29 cellular contexts compared by ENCODE assay signal in genomic region chr13:94217370-94217769, GRCh38.
DNase-seq lines count a peak whose midpoint lies in the region; ATAC-seq and TF ChIP-seq lines count a peak whose summit lies in the region.
"Had no signal": no experiment of that assay in that cellular context is flagged by ENCODE, and none has a peak within 500 bp of the region (broad histone marks: within the 10 kb centered on the region; RNA-seq: fewer than 3 reads in every experiment).

No MANE protein-coding gene starts in this region.

- H3K36me3 Mint-ChIP-seq in HFFc6 (ENCODE audit: low read depth): no peaks in the 10 kb centered on the region
- H3K36me3 Mint-ChIP-seq: activated naive CD4-positive, alpha-beta T cell treated with anti-CD3 and anti-CD28 coated beads, Interleukin-2, amount 50 U/mL, for 72 hours; WTC11 had no signal

- H3K27ac ChIP-seq in brain microvascular endothelial cell (no peak overlapping the region), neural cell (ENCODE audit: low read length) (no peak overlapping the region), heart right ventricle (no peak overlapping the region)
- H3K27ac ChIP-seq: ascending aorta, BLaER1, skin epidermis had no signal

- H3K9ac ChIP-seq in neural cell (ENCODE audit: low read length): no peak overlapping the region
- H3K9ac ChIP-seq: BLaER1 had no signal

- no peaks in the 10 kb centered on the region for H3K9me3 Mint-ChIP-seq in HFFc6
- H3K9me3 Mint-ChIP-seq: activated naive CD4-positive, alpha-beta T cell treated with anti-CD3 and anti-CD28 coated beads, Interleukin-2, amount 50 U/mL, for 72 hours had no signal

- no peaks in the 10 kb centered on the region for H3K4me1 ChIP-seq in heart right ventricle
- H3K4me1 ChIP-seq: ascending aorta, BLaER1 had no signal

- H3K4me3 ChIP-seq in brain microvascular endothelial cell (ENCODE audit: low read depth, low read length) (no peak overlapping the region), neural cell (ENCODE audit: low read length) (no peak overlapping the region), heart right ventricle (no peak overlapping the region)
- H3K4me3 ChIP-seq: ascending aorta, BLaER1, GM12878, lung, skin epidermis had no signal

- no peaks in the 10 kb centered on the region for H4K20me1 ChIP-seq in neural cell (ENCODE audit: insufficient read depth)
- H4K20me1 ChIP-seq: BLaER1 had no signal

- no peaks in the 10 kb centered on the region for H3K9me3 ChIP-seq in neural cell (ENCODE audit: low read length)
- no peaks in the 10 kb centered on the region for H3K9me3 ChIP-seq in heart right ventricle
- H3K9me3 ChIP-seq: ascending aorta, BLaER1 had no signal

- no peaks in the 10 kb centered on the region for H3K9me2 ChIP-seq in neural cell (ENCODE audit: insufficient read depth, low read length)

- H3K79me2 ChIP-seq in neural cell (replicated peaks; ENCODE audit: insufficient read depth, low read length): no peaks in the 10 kb centered on the region

- no peaks in the 10 kb centered on the region for H3F3A ChIP-seq in neural cell (ENCODE audit: insufficient read depth, low read length, poor library complexity, severe bottlenecking)

- intact Hi-C loops in heart right ventricle (cut with DNase I): no loop called here

- no peaks in the 10 kb centered on the region for H3K27me3 ChIP-seq in brain microvascular endothelial cell (replicated peaks)
- H3K27me3 ChIP-seq in neural cell (ENCODE audit: insufficient read depth, low read depth, low read length): no peaks in the 10 kb centered on the region
- no peaks in the 10 kb centered on the region for H3K27me3 ChIP-seq in heart right ventricle
- H3K27me3 ChIP-seq: ascending aorta, BLaER1 had no signal

- no peak overlapping the region for H2AFZ ChIP-seq in neural cell (ENCODE audit: low read depth, low read length)

- H3K4me2 ChIP-seq in neural cell (ENCODE audit: low read length): no peak overlapping the region
- H3K4me2 ChIP-seq: BLaER1 had no signal

- no peak for ATAC-seq in HG03135 (IDR thresholded peaks at IDR 0.05; ENCODE audit: unreplicated experiment)
- no peak for ATAC-seq in heart right ventricle
- ATAC-seq: activated naive CD4-positive, alpha-beta T cell treated with anti-CD3 and anti-CD28 coated beads, Interleukin-2, amount 50 U/mL, for 72 hours; GM12878; HepG2; WTC11 had no signal

- no peak overlapping the region; the same call in 1 of the 2 replicates for H3K27ac Mint-ChIP-seq in HFFc6
- H3K27ac Mint-ChIP-seq: activated naive CD4-positive, alpha-beta T cell treated with anti-CD3 and anti-CD28 coated beads, Interleukin-2, amount 50 U/mL, for 72 hours; activated T-helper 1 cell treated with anti-CD3 and anti-CD28 coated beads, Interleukin-12 subunit alpha, Interleukin-12 subunit beta, Interleukin-2, Interleukin-4 antibody, amounts not matched to agents 30 ng/mL and 10 ng/mL and 1 ng/mL, durations not matched to agents 14 hours and 24 hours and 36 hours; WTC11 had no signal

- no peaks in the 10 kb centered on the region for H3K27me3 Mint-ChIP-seq in HFFc6 (ENCODE audit: insufficient read depth)

- TF ChIP-seq EP300 in neural cell (conservative IDR thresholded peaks at IDR 0.05; ENCODE audit: poor library complexity, severe bottlenecking): peak; percentile 28

- TF ChIP-seq RAD21 in neural cell (conservative IDR thresholded peaks at IDR 0.05): no peak

- H3K36me3 ChIP-seq in brain microvascular endothelial cell (replicated peaks): no peaks in the 10 kb centered on the region
- no peaks in the 10 kb centered on the region for H3K36me3 ChIP-seq in neural cell (ENCODE audit: insufficient read depth, low read length)
- H3K36me3 ChIP-seq in heart right ventricle: no peaks in the 10 kb centered on the region
- H3K36me3 ChIP-seq: ascending aorta, BLaER1 had no signal

- DNase-seq in AG20443 (ENCODE audit: low spot score): peak; percentile 12
- DNase-seq in HFFc6: peak; percentile 32
- DNase-seq in brain microvascular endothelial cell: peak; percentile 45
- no peak for DNase-seq in heart right ventricle
- no peak for DNase-seq in NCI-H748 treated with DMSO at 0.1 percent for 48 hours (lab: John Stamatoyannopoulos, UW)
- no peak for DNase-seq in mesenteric fat pad (ENCODE audit: low spot score)
- DNase-seq: activated CD4-positive, alpha-beta T cell treated with anti-CD3 and anti-CD28 coated beads, Interleukin-2, amount 50 U/mL, for 1 hour; COR-L47; DMS79; effector CD4-positive, alpha-beta T cell; kidney; NCI-H1048; NCI-H2029; NCI-H345; nucleus accumbens; stimulated activated CD4-positive, alpha-beta T cell treated with anti-CD3 and anti-CD28 coated beads, Interleukin-1b, Interleukin-23, amount 100 ng/mL, for 48 hours; T1000; trophoblast cell had no signal

- TF ChIP-seq CTCF in HFFc6 (IDR thresholded peaks at IDR 0.05) (no peak), brain microvascular endothelial cell (IDR thresholded peaks at IDR 0.05; ENCODE audit: low read depth, low read length, missing control alignments) (no peak), neural cell (IDR thresholded peaks at IDR 0.05; ENCODE audit: poor library complexity, severe bottlenecking) (no peak), heart right ventricle (IDR thresholded peaks at IDR 0.05) (no peak)

- in situ Hi-C loops in brain microvascular endothelial cell (cut with HindIII; ENCODE audit: low pct_ligation_motif_present, low sequenced_read_pairs): no loop called here

- H3K4me1 Mint-ChIP-seq in HFFc6 (ENCODE audit: low read depth): peaks cover 16% of the 10 kb centered on the region

- no peak overlapping the region for H3K4me3 Mint-ChIP-seq in HFFc6
- H3K4me3 Mint-ChIP-seq: activated T-helper 1 cell treated with anti-CD3 and anti-CD28 coated beads, Interleukin-12 subunit alpha, Interleukin-12 subunit beta, Interleukin-2, Interleukin-4 antibody, amounts not matched to agents 30 ng/mL and 10 ng/mL and 1 ng/mL, durations not matched to agents 14 hours and 24 hours and 36 hours; WTC11 had no signal

- 87 to 92% methylated on average over 3 of the region's 3 CpGs for WGBS in heart right ventricle, 2 donors

TF ChIP-seq in neural cell, 6 proteins besides CTCF, POLR2A, EP300 and RAD21:
- TF ChIP-seq EZH2 (IDR thresholded peaks at IDR 0.05; ENCODE audit: borderline replicate concordance, insufficient read depth, low read length, poor library complexity, severe bottlenecking): no peak
- TF ChIP-seq REST (IDR thresholded peaks at IDR 0.05; ENCODE audit: borderline replicate concordance): no peak
- TF ChIP-seq MXI1 (conservative IDR thresholded peaks at IDR 0.05; ENCODE audit: poor library complexity, severe bottlenecking): no peak
- TF ChIP-seq SMC3 (conservative IDR thresholded peaks at IDR 0.05; ENCODE audit: poor library complexity): no peak
- TF ChIP-seq POLR2AphosphoS5 (IDR thresholded peaks at IDR 0.05): no peak
- no peak for TF ChIP-seq TAF1 (IDR thresholded peaks at IDR 0.05; ENCODE audit: low read depth)

Comparison
In these comparisons a context has a peak if more than half of its experiments do, and no peak if none do; other contexts are left out.
1. DNase-seq: peak in AG20443 (single experiment), HFFc6 (single experiment) and brain microvascular endothelial cell (single experiment); none in heart right ventricle (0 of 2), NCI-H748 treated with DMSO at 0.1 percent for 48 hours (single experiment) and mesenteric fat pad (single experiment).